ENCODE assay signal across 9 cellular contexts in the genomic region with DNA sequence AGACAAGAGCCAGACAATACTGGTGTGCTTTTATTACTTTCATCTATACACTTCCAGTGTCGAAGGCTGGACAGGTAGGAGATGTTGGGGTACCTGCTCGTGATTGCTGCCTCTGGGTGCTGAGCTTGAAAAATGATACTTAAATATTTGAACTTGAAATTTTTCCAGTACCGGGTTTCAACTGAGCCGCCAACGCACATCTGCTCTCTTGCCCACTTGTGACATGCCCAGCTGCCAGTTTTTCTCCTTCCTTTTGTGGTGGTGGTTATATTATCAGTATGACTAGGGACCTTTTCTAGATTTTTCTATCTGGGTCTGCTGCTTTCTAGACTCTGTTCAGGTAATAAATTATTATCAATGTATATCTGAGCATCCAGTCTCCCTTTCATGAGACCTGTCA. TPM values are rescaled to one million over a fixed set of nuclear protein-coding genes. Genes with fewer than 3 reads are reported as not detected.
DNase-seq lines count a peak whose midpoint lies in the region; ATAC-seq and TF ChIP-seq lines count a peak whose summit lies in the region.
"Had no signal": no experiment of that assay in that cellular context is flagged by ENCODE, and none has a peak within 500 bp of the region (broad histone marks: within the 10 kb centered on the region; RNA-seq: fewer than 3 reads in every experiment).

No MANE protein-coding gene starts in this region.

- peaks cover 69 to 79% (median 74%) of the 10 kb centered on the region in 11 experiments for H4K20me1 ChIP-seq in BLaER1 treated with 17β-estradiol and CSF1 and Interleukin-3, amounts not matched to agents 10 nM and 100 nM
- H4K20me1 ChIP-seq in neural cell (ENCODE audit: insufficient read depth) = no peaks in the 10 kb centered on the region

- no peak for TF ChIP-seq EP300 in neural cell (conservative IDR thresholded peaks at IDR 0.05; ENCODE audit: poor library complexity, severe bottlenecking)

- H3K27ac Mint-ChIP-seq in brain = peak overlapping the region in 4 of 5 experiments; percentile 21 to 67 (median 40)

- no peak for TF ChIP-seq RAD21 in neural cell (conservative IDR thresholded peaks at IDR 0.05)

- H3K36me3 ChIP-seq in BLaER1 treated with 17β-estradiol and CSF1 and Interleukin-3, amounts not matched to agents 10 nM and 100 nM = peaks cover 6 to 44% (median 30%) of the 10 kb centered on the region in 11 experiments; a peak in 15 of 22 replicates
- H3K36me3 ChIP-seq in HUES6 (ENCODE audit: control insufficient read depth, insufficient read depth, low read length) (peaks cover 24% of the 10 kb centered on the region), neural cell (ENCODE audit: insufficient read depth, low read length) (no peaks in the 10 kb centered on the region)

- H3K9me3 ChIP-seq in BLaER1 treated with 17β-estradiol and CSF1 and Interleukin-3, amounts not matched to agents 10 nM and 100 nM (replicated peaks in 1 of 11) = peaks cover 0 to 30% (median 10%) of the 10 kb centered on the region in 11 experiments; a peak in 11 of 22 replicates
- H3K9me3 ChIP-seq in HUES6 (ENCODE audit: control insufficient read depth, insufficient read depth, low read depth, low read length) (no peaks in the 10 kb centered on the region; the same call in 1 of the 2 replicates), neural cell (ENCODE audit: low read length) (no peaks in the 10 kb centered on the region)
- H3K9me3 ChIP-seq: SJCRH30 had no signal

- peaks cover 27 to 60% (median 43%) of the 10 kb centered on the region in 10 experiments for H3K4me1 ChIP-seq in BLaER1 treated with 17β-estradiol and CSF1 and Interleukin-3, amounts not matched to agents 10 nM and 100 nM
- peaks cover 10% of the 10 kb centered on the region; the same call in 1 of the 2 replicates for H3K4me1 ChIP-seq in HUES6 (ENCODE audit: control insufficient read depth, insufficient read depth, low read length)

- H3K27me3 ChIP-seq in BLaER1 treated with 17β-estradiol and CSF1 and Interleukin-3, amounts not matched to agents 10 nM and 100 nM = peaks cover 13 to 87% (median 74%) of the 10 kb centered on the region in 11 experiments; a peak in 21 of 22 replicates
- no peaks in the 10 kb centered on the region for H3K27me3 ChIP-seq in HUES6 (ENCODE audit: control insufficient read depth, insufficient read depth, low read length)
- no peaks in the 10 kb centered on the region for H3K27me3 ChIP-seq in neural cell (ENCODE audit: insufficient read depth, low read depth, low read length)
- H3K27me3 ChIP-seq: SJCRH30 had no signal

- peak overlapping the region in 7 of 11 experiments; percentile 6 to 89 (median 19); a peak in 7 of 22 replicates for H3K9ac ChIP-seq in BLaER1 treated with 17β-estradiol and CSF1 and Interleukin-3, amounts not matched to agents 10 nM and 100 nM
- H3K9ac ChIP-seq in HUES6 (ENCODE audit: low read length) (no peak overlapping the region), neural cell (ENCODE audit: low read length) (no peak overlapping the region)

- peaks cover 14% of the 10 kb centered on the region for H3K36me3 Mint-ChIP-seq in brain

- H3K79me2 ChIP-seq in neural cell (replicated peaks; ENCODE audit: insufficient read depth, low read length) = peaks cover 75% of the 10 kb centered on the region

- DNase-seq in GM19240 (ENCODE audit: insufficient read length, low spot score) = no peak
- no peak for DNase-seq in activated gamma-delta T cell treated with Interleukin-2 at 50 U/mL for 16 hours
- no peak for DNase-seq in SIG-M5 (lab: John Stamatoyannopoulos, UW)
- DNase-seq: SJCRH30 had no signal

- H3K27me3 Mint-ChIP-seq in brain = peaks cover 6% of the 10 kb centered on the region

- H3K4me1 Mint-ChIP-seq in brain = peaks cover 50% of the 10 kb centered on the region

- ATAC-seq in HG02884 (IDR thresholded peaks at IDR 0.05; ENCODE audit: unreplicated experiment) = no peak

- no peak overlapping the region for H2AFZ ChIP-seq in neural cell (ENCODE audit: low read depth, low read length)

- peak overlapping the region; percentile 89 to 99 (median 96) for H3K4me3 Mint-ChIP-seq in brain

- no peaks in the 10 kb centered on the region for H3F3A ChIP-seq in neural cell (ENCODE audit: insufficient read depth, low read length, poor library complexity, severe bottlenecking)

- H3K27ac ChIP-seq in BLaER1 treated with 17β-estradiol and CSF1 and Interleukin-3, amounts not matched to agents 10 nM and 100 nM = no peak overlapping the region
- no peak overlapping the region for H3K27ac ChIP-seq in HUES6 (ENCODE audit: low read depth, low read length)
- no peak overlapping the region for H3K27ac ChIP-seq in neural cell (ENCODE audit: low read length)
- H3K27ac ChIP-seq: SJCRH30 had no signal

- H3K4me3 ChIP-seq in BLaER1 treated with 17β-estradiol and CSF1 and Interleukin-3, amounts not matched to agents 10 nM and 100 nM = peak overlapping the region; percentile 71 to 94 (median 84); a peak in 16 of 20 replicates
- H3K4me3 ChIP-seq in HUES6 (ENCODE audit: low read depth, low read length) (0 out of 2 replicates have a peak overlapping the region, but pooled peaks have one; percentile 70), neural cell (ENCODE audit: low read length) (peak overlapping the region; percentile 87)

- TF ChIP-seq CTCF in brain (conservative IDR thresholded peaks at IDR 0.05) (no peak), neural cell (IDR thresholded peaks at IDR 0.05; ENCODE audit: poor library complexity, severe bottlenecking) (no peak)

- H3K9me3 Mint-ChIP-seq in brain = peaks cover 0 to 12% (median 0%) of the 10 kb centered on the region in 5 experiments

- peak overlapping the region; percentile 49 to 84 (median 73) for H3K4me2 ChIP-seq in BLaER1 treated with 17β-estradiol and CSF1 and Interleukin-3, amounts not matched to agents 10 nM and 100 nM
- H3K4me2 ChIP-seq in neural cell (ENCODE audit: low read length) = peak overlapping the region; percentile 62

- no peaks in the 10 kb centered on the region for H3K9me2 ChIP-seq in neural cell (ENCODE audit: insufficient read depth, low read length)

TF ChIP-seq in neural cell, 6 proteins besides CTCF, POLR2A, EP300 and RAD21:
- TF ChIP-seq SMC3 (conservative IDR thresholded peaks at IDR 0.05; ENCODE audit: poor library complexity) (no peak), POLR2AphosphoS5 (IDR thresholded peaks at IDR 0.05) (no peak), EZH2 (IDR thresholded peaks at IDR 0.05; ENCODE audit: borderline replicate concordance, insufficient read depth, low read length, poor library complexity, severe bottlenecking) (no peak), MXI1 (conservative IDR thresholded peaks at IDR 0.05; ENCODE audit: poor library complexity, severe bottlenecking) (no peak), TAF1 (IDR thresholded peaks at IDR 0.05; ENCODE audit: low read depth) (no peak)
- TF ChIP-seq, protein P1, sequence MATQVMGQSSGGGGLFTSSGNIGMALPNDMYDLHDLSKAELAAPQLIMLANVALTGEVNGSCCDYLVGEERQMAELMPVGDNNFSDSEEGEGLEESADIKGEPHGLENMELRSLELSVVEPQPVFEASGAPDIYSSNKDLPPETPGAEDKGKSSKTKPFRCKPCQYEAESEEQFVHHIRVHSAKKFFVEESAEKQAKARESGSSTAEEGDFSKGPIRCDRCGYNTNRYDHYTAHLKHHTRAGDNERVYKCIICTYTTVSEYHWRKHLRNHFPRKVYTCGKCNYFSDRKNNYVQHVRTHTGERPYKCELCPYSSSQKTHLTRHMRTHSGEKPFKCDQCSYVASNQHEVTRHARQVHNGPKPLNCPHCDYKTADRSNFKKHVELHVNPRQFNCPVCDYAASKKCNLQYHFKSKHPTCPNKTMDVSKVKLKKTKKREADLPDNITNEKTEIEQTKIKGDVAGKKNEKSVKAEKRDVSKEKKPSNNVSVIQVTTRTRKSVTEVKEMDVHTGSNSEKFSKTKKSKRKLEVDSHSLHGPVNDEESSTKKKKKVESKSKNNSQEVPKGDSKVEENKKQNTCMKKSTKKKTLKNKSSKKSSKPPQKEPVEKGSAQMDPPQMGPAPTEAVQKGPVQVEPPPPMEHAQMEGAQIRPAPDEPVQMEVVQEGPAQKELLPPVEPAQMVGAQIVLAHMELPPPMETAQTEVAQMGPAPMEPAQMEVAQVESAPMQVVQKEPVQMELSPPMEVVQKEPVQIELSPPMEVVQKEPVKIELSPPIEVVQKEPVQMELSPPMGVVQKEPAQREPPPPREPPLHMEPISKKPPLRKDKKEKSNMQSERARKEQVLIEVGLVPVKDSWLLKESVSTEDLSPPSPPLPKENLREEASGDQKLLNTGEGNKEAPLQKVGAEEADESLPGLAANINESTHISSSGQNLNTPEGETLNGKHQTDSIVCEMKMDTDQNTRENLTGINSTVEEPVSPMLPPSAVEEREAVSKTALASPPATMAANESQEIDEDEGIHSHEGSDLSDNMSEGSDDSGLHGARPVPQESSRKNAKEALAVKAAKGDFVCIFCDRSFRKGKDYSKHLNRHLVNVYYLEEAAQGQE (IDR thresholded peaks at IDR 0.05; ENCODE audit: borderline replicate concordance) = no peak
TF ChIP-seq in neural cell: peak in this region for 0.

RNA-seq across cellular contexts. Expression of a gene that starts 3.4 kb away (rescaled TPM):
- polyA plus RNA-seq in brain (ENCODE audit: insufficient read depth, low read depth, low replicate concordance) (24.4 TPM), neural cell (322 and 340 TPM in 2 replicates)
- polyA minus RNA-seq in neural cell = 222 and 256 TPM in 2 replicates

RNA-seq across cellular contexts. Expression of a gene that starts 42.0 kb away (rescaled TPM):
- polyA plus RNA-seq in brain (ENCODE audit: insufficient read depth, low read depth, low replicate concordance) (0.15 TPM), neural cell (11.0 and 14.6 TPM in 2 replicates)
- 3.9 and 6.8 TPM in 2 replicates for polyA minus RNA-seq in neural cell

Comparison
In these comparisons a context has a peak if more than half of its experiments do, and no peak if none do; other contexts are left out.
1. H3K9ac ChIP-seq: peak in BLaER1 treated with 17β-estradiol and CSF1 and Interleukin-3, amounts not matched to agents 10 nM and 100 nM (7 of 11); none in HUES6 (single experiment) and neural cell (single experiment).
2. RNA of a gene that starts 3.4 kb away (polyA plus RNA-seq): 322 to 340 TPM in neural cell; 24.4 TPM in brain (single experiment); every median in the first group is over 10 times any median in the second.
3. RNA of a gene that starts 42.0 kb away (polyA plus RNA-seq): 11.0 to 14.6 TPM in neural cell; 0.15 TPM in brain (single experiment); every median in the first group is over 10 times any median in the second.
4. Peak in every context shown above with its lines, with median percentiles within 50 percentile points of each other: H3K4me3 ChIP-seq.